In the genomic region with DNA sequence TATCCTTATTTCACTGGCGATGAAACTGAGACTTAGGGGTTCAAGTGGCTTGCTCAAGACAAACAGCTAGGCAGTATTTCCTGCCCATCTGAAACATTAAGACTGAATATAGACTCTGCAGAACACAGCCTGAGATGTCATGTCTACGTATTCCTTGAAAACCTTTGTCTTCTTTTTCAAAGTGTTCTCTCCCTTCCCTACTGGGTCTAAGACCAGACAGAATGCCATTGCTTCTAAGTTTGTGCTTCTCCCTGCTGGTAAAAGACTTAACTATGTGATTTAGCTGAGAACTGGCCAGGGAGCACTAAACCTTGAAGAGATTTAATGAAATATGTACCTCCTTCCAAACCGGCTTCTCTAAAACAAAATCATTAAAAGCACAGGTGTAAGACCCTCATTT, we compare ENCODE assay signal across 18 cellular contexts. TPM values are rescaled to one million over a fixed set of nuclear protein-coding genes. Genes with fewer than 3 reads are reported as not detected.
A peak's percentile ranks its signal among the peaks of the same experiment; 100 is the strongest.
DNase-seq lines count a peak whose midpoint lies in the region; ATAC-seq and TF ChIP-seq lines count a peak whose summit lies in the region.
"Had no signal": no experiment of that assay in that cellular context is flagged by ENCODE, and none has a peak within 500 bp of the region (broad histone marks: within the 10 kb centered on the region; RNA-seq: fewer than 3 reads in every experiment).

No MANE protein-coding gene starts in this region.

- intact Hi-C loops in left cardiac atrium (cut with DNase I) (loop anchor here in 1 of 2 donors (10.0 kb wide), 1 partner anchor 1409 kb away; no protein-coding TSS in a partner anchor), esophagus squamous epithelium (cut with DNase I) (loop anchor here (10.0 kb wide), 1 partner anchor 1409 kb away; no protein-coding TSS in a partner anchor), gastrocnemius medialis (cut with DNase I; ENCODE audit: low total_unique reads) (loop anchor here (5.0 kb wide), 2 partner anchors 947 to 1407 kb away; no protein-coding TSS in a partner anchor), vagina (cut with DNase I) (loop anchor here (10.0 kb wide), 1 partner anchor 1409 kb away; no protein-coding TSS in a partner anchor)

- in situ Hi-C loops in gastrocnemius medialis (cut with MboI; ENCODE audit: low sequenced_read_pairs in 4 of 4) = loop anchor here (10.0 to 25.0 kb wide), 9 partner anchors 477 to 1219 kb away; no protein-coding TSS in a partner anchor

- H3K27me3 ChIP-seq in right atrium auricular region (no peaks in the 10 kb centered on the region), esophagus squamous epithelium (no peaks in the 10 kb centered on the region), gastrocnemius medialis (no peaks in the 10 kb centered on the region), vagina (no peaks in the 10 kb centered on the region)
- H3K27me3 ChIP-seq: esophagus muscularis mucosa had no signal

- TF ChIP-seq POLR2A in esophagus squamous epithelium (IDR thresholded peaks at IDR 0.05) (no peak), gastrocnemius medialis (IDR thresholded peaks at IDR 0.05) (no peak), vagina (IDR thresholded peaks at IDR 0.05) (no peak)

- ATAC-seq in left cardiac atrium (no peak), gastrocnemius medialis (no peak)
- ATAC-seq: HCT116; naive thymus-derived CD8-positive, alpha-beta T cell; sciatic nerve had no signal

- H3K4me1 ChIP-seq in right atrium auricular region (peaks cover 0 to 46% of the 10 kb centered on the region in 2 donors), esophagus squamous epithelium (peaks cover 20 to 57% (median 21%) of the 10 kb centered on the region in 3 donors), gastrocnemius medialis (peaks cover 55 to 59% of the 10 kb centered on the region in 2 donors), vagina (peaks cover 39% of the 10 kb centered on the region)

- no peak for DNase-seq in right atrium auricular region (ENCODE audit: low spot score)
- DNase-seq in left cardiac atrium = no peak
- no peak for DNase-seq in esophagus squamous epithelium (lab: John Stamatoyannopoulos, UW)
- no peak for DNase-seq in gastrocnemius medialis
- DNase-seq in vagina (ENCODE audit: extremely low spot score in 2 of 2) = no peak
- no peak for DNase-seq in NCI-H524 treated with DMSO at 0.1 percent for 48 hours (lab: John Stamatoyannopoulos, UW)
- DNase-seq in stimulated activated CD4-positive, alpha-beta T cell treated with anti-CD3 and anti-CD28 coated beads, Interleukin-1b, Interleukin-23, amount 100 ng/mL, for 48 hours = no peak
- no peak for DNase-seq in HT-29 (ENCODE audit: low spot score)
- DNase-seq: ACHN; activated CD4-positive, alpha-beta T cell treated with anti-CD3 and anti-CD28 coated beads, Interleukin-2, amount 50 U/mL, for 48 hours; hippocampal formation; naive thymus-derived CD8-positive, alpha-beta T cell; NCI-H1048 had no signal

- WGBS in esophagus squamous epithelium, 2 donors = 70 to 79% methylated on average over 3 of the region's 3 CpGs

- H3K9me3 ChIP-seq in right atrium auricular region (no peaks in the 10 kb centered on the region), esophagus squamous epithelium (no peaks in the 10 kb centered on the region), gastrocnemius medialis (no peaks in the 10 kb centered on the region), vagina (no peaks in the 10 kb centered on the region)
- H3K9me3 ChIP-seq: esophagus muscularis mucosa had no signal

- TF ChIP-seq CTCF in right atrium auricular region (IDR thresholded peaks at IDR 0.05) = no peak
- TF ChIP-seq CTCF in esophagus squamous epithelium (IDR thresholded peaks at IDR 0.05) = no peak
- no peak for TF ChIP-seq CTCF in gastrocnemius medialis (IDR thresholded peaks at IDR 0.05 in 4 of 5, conservative IDR thresholded peaks at IDR 0.05 in 1 of 5)
- no peak for TF ChIP-seq CTCF in vagina (IDR thresholded peaks at IDR 0.05)

- H3K27ac ChIP-seq in right atrium auricular region = peak overlapping the region; percentile 99
- peak overlapping the region; percentile 7 to 99 (median 98) for H3K27ac ChIP-seq in esophagus squamous epithelium
- peak overlapping the region; percentile 95 to 100 (median 98) for H3K27ac ChIP-seq in gastrocnemius medialis
- peak overlapping the region; percentile 99 for H3K27ac ChIP-seq in vagina

- H3K4me3 ChIP-seq in right atrium auricular region (no peak overlapping the region), esophagus squamous epithelium (no peak overlapping the region), gastrocnemius medialis (peak overlapping the region; percentile 70 to 94 (median 88)), vagina (peak overlapping the region in 1 of 2 donors; percentile 77)

- peaks cover 44% of the 10 kb centered on the region for H3K36me3 ChIP-seq in right atrium auricular region
- peaks cover 22 to 44% (median 26%) of the 10 kb centered on the region in 3 donors for H3K36me3 ChIP-seq in esophagus squamous epithelium
- peaks cover 0 to 53% of the 10 kb centered on the region in 2 donors for H3K36me3 ChIP-seq in gastrocnemius medialis
- peaks cover under 1 to 44% of the 10 kb centered on the region in 2 donors for H3K36me3 ChIP-seq in vagina

RNA-seq across cellular contexts. Expression of gene BCL6, which starts 9.9 kb away (rescaled TPM):
- total RNA-seq in right atrium auricular region (10 to 100 TPM; 53.0 to 88.6 TPM), left cardiac atrium (100 to 1,000 TPM in 1 of 2 donors, 10 to 100 TPM in 1; 91.7 to 113 TPM), esophagus squamous epithelium (10 to 100 TPM; 30.8 to 94.4 (median 42.6) TPM), gastrocnemius medialis (100 to 1,000 TPM; 223 to 363 (median 292) TPM), vagina (133 TPM)
- total RNA-seq in HT-29 (2014; rRNA removed; shearing (Covaris generic)) = 11.8 and 12.0 TPM in 2 replicates

RNA-seq across cellular contexts. Expression of gene RTP2, which starts 33.0 kb away (rescaled TPM):
- total RNA-seq in right atrium auricular region (not detected), left cardiac atrium (not detected), esophagus squamous epithelium (not detected), gastrocnemius medialis (1 to 10 TPM in 3 of 4 donors, not detected in 1; 1.9 to 3.1 (median 2.3) TPM), vagina (not detected)
- total RNA-seq in HT-29 (2014; rRNA removed; shearing (Covaris generic)) = not detected in 2 replicates
- total RNA-seq: dermis microvascular lymphatic vessel endothelial cell; esophagus muscularis mucosa; naive thymus-derived CD8-positive, alpha-beta T cell; sciatic nerve; SK-MEL-5 had no signal

Comparison
In these comparisons a context has a peak if more than half of its experiments do, and no peak if none do; other contexts are left out.
1. H3K4me3 ChIP-seq: peak in gastrocnemius medialis (4 of 4); none in right atrium auricular region (0 of 2) and esophagus squamous epithelium (0 of 4).
2. Peak in every context shown above with its lines, with median percentiles within 50 percentile points of each other: H3K27ac ChIP-seq.